10 cellular contexts compared by ENCODE assay signal in the genomic region with DNA sequence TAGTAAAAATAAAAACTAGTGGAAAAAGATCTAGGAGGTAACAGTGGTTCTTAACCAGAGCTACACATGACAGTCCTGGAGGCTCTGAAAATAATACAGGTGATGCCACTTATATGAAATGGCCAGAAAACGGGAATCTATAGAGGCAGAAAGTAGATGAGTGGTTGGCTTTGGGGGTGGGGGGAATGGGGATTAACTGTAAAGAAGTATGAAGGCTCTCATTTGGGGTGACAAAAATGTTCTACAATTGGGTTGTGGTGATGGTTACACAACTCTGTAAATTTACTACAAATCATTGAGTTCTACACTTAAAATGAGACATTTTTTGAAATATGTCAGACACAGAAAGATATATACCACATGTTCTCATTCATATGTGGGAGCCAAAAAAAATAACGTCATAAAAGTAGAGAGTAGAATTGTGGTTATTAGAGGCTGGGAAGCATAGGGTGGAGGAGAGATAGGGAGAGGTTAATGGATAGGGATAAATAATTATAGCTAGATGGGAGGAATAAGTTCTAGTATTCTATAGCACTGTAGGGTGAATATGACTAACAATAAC. TPM values are rescaled to one million over a fixed set of nuclear protein-coding genes. Genes with fewer than 3 reads are reported as not detected.
A peak's percentile ranks its signal among the peaks of the same experiment; 100 is the strongest.
DNase-seq lines count a peak whose midpoint lies in the region; ATAC-seq and TF ChIP-seq lines count a peak whose summit lies in the region.
"Had no signal": no experiment of that assay in that cellular context is flagged by ENCODE, and none has a peak within 500 bp of the region (broad histone marks: within the 10 kb centered on the region; RNA-seq: fewer than 3 reads in every experiment).

No MANE protein-coding gene starts in this region.

- H3K9ac ChIP-seq in mammary epithelial cell (ENCODE audit: insufficient read depth, low read length) = no peak overlapping the region

- dilution Hi-C loops in mammary epithelial cell (cut with HindIII; ENCODE audit: low sequenced_read_pairs) = no loop called here

- in situ Hi-C loops in mammary epithelial cell (cut with MboI; ENCODE audit: low sequenced_read_pairs in 2 of 2) (no loop called here), transverse colon (cut with MboI; ENCODE audit: low pct_ligation_motif_present in 1 of 4, low pct_unique_long_range_greater_than_20kb in 1 of 4, low sequenced_read_pairs in 3 of 4) (no loop called here)

- H3K4me3 ChIP-seq in mammary epithelial cell (replicated peaks in 1 of 3; ENCODE audit: insufficient read depth in 1 of 3, low read depth in 2 of 3, low read length in 3 of 3) (no peak overlapping the region), muscle layer of duodenum (ENCODE audit: low read depth in 1 of 2, low read length in 2 of 2) (no peak overlapping the region), transverse colon (no peak overlapping the region)

- no peak for TF ChIP-seq EP300 in transverse colon (IDR thresholded peaks at IDR 0.05; ENCODE audit: low read depth)

- no peaks in the 10 kb centered on the region for H4K20me1 ChIP-seq in mammary epithelial cell (ENCODE audit: insufficient read depth, low read length)

- intact Hi-C loops in MCF 10A (cut with micrococcal nuclease) (loop anchor here (2.0 kb wide), 1 partner anchor 25 kb away; a partner anchor contains a TSS), mammary epithelial cell (cut with micrococcal nuclease) (loop anchor here (5.0 kb wide), 2 partner anchors 38 to 58 kb away; no protein-coding TSS in a partner anchor), transverse colon (cut with DNase I; ENCODE audit: low total_unique reads) (no loop called here)

- peak overlapping the region; percentile 79 for H3K27ac Mint-ChIP-seq in MCF 10A (ENCODE audit: low read depth, unreplicated experiment)
- H3K27ac Mint-ChIP-seq in central memory CD8-positive, alpha-beta T cell (ENCODE audit: low read depth) = peak overlapping the region; percentile 47

- TF ChIP-seq CTCF in MCF 10A (IDR thresholded peaks at IDR 0.05; ENCODE audit: unreplicated experiment) (no peak), mammary epithelial cell (conservative IDR thresholded peaks at IDR 0.05 in 1 of 2, IDR thresholded peaks at IDR 0.05 in 1 of 2; ENCODE audit: extremely low read depth in 1 of 2, insufficient read depth in 1 of 2, low read depth in 1 of 2, low read length in 2 of 2) (no peak), transverse colon (IDR thresholded peaks at IDR 0.05) (no peak)

- POLR2A ChIA-PET in MCF 10A (lab: Yijun Ruan, JAX) = interaction anchor here (0.6 to 4.0 kb wide), 13 partner anchors 10 to 1508 kb away, joined by 3 to 54 read pairs (median 8); a partner anchor contains a TSS

- TF ChIP-seq POLR2A in transverse colon (IDR thresholded peaks at IDR 0.05) = no peak

- no peak overlapping the region for H3K4me2 ChIP-seq in mammary epithelial cell (ENCODE audit: insufficient read depth, low read depth, low read length)

- no peaks in the 10 kb centered on the region for H3K36me3 ChIP-seq in mammary epithelial cell (ENCODE audit: insufficient read depth, low read length)
- H3K36me3 ChIP-seq in muscle layer of duodenum (ENCODE audit: control insufficient read depth in 1 of 2, insufficient read depth in 2 of 2, low read length in 2 of 2) = no peaks in the 10 kb centered on the region
- H3K36me3 ChIP-seq in transverse colon = no peaks in the 10 kb centered on the region

- H3K4me1 Mint-ChIP-seq in MCF 10A (ENCODE audit: insufficient read depth, unreplicated experiment) = peaks cover 67% of the 10 kb centered on the region
- peaks cover 68% of the 10 kb centered on the region for H3K4me1 Mint-ChIP-seq in central memory CD8-positive, alpha-beta T cell

- H3K27me3 ChIP-seq in mammary epithelial cell (ENCODE audit: insufficient read depth, low read length) (no peaks in the 10 kb centered on the region), muscle layer of duodenum (ENCODE audit: low read depth, low read length) (no peaks in the 10 kb centered on the region), transverse colon (no peaks in the 10 kb centered on the region)

- no peaks in the 10 kb centered on the region for H3K27me3 Mint-ChIP-seq in MCF 10A (ENCODE audit: insufficient read depth, unreplicated experiment)
- H3K27me3 Mint-ChIP-seq in central memory CD8-positive, alpha-beta T cell = no peaks in the 10 kb centered on the region

- peaks cover 5% of the 10 kb centered on the region for H3K36me3 Mint-ChIP-seq in MCF 10A (ENCODE audit: insufficient read depth, unreplicated experiment)
- H3K36me3 Mint-ChIP-seq in central memory CD8-positive, alpha-beta T cell (ENCODE audit: insufficient read depth) = no peaks in the 10 kb centered on the region

- H3K9me3 ChIP-seq in mammary epithelial cell (replicated peaks; ENCODE audit: insufficient read depth, low read length) (no peaks in the 10 kb centered on the region), muscle layer of duodenum (ENCODE audit: control insufficient read depth in 1 of 2, low read length in 2 of 2) (no peaks in the 10 kb centered on the region), transverse colon (no peaks in the 10 kb centered on the region)

- no peak overlapping the region for H2AFZ ChIP-seq in mammary epithelial cell (ENCODE audit: low read depth, low read length)

- H3K79me2 ChIP-seq in mammary epithelial cell (ENCODE audit: insufficient read depth, low read length) = peaks cover 81% of the 10 kb centered on the region

- CTCF ChIA-PET in MCF 10A (lab: Yijun Ruan, JAX) (interaction anchor here (0.6 to 1.5 kb wide), 5 partner anchors 13 to 1255 kb away, joined by 3 to 5 read pairs (median 3); a partner anchor contains a TSS), mammary epithelial cell (lab: Charles Lee; ENCODE audit: low non-redundant PET) (no interaction called here)

- H3K4me3 Mint-ChIP-seq in MCF 10A (ENCODE audit: unreplicated experiment) = peak overlapping the region; percentile 22
- H3K4me3 Mint-ChIP-seq in central memory CD8-positive, alpha-beta T cell = no peak overlapping the region

- H3K9me3 Mint-ChIP-seq in MCF 10A (ENCODE audit: unreplicated experiment) = no peaks in the 10 kb centered on the region
- H3K9me3 Mint-ChIP-seq in central memory CD8-positive, alpha-beta T cell = no peaks in the 10 kb centered on the region

- H3K27ac ChIP-seq in mammary epithelial cell (ENCODE audit: insufficient read depth, low read depth, low read length) = no peak overlapping the region
- peak overlapping the region; percentile 59 for H3K27ac ChIP-seq in muscle layer of duodenum (ENCODE audit: low read length)
- H3K27ac ChIP-seq in transverse colon = peak overlapping the region; percentile 77 to 86 (median 83)

- H3K4me1 ChIP-seq in mammary epithelial cell (ENCODE audit: insufficient read depth, low read length) (peaks cover 47% of the 10 kb centered on the region), muscle layer of duodenum (ENCODE audit: control insufficient read depth in 1 of 2, insufficient read depth in 2 of 2, low read length in 2 of 2) (peaks cover 57 to 70% of the 10 kb centered on the region in 2 donors), transverse colon (peaks cover 59 to 89% (median 74%) of the 10 kb centered on the region in 4 donors)

- 92% methylated on average over 2 of the region's 2 CpGs for WGBS in mammary epithelial cell (ENCODE audit: low coverage, missing lambda C conversion rate)
- 21 to 35% methylated on average over 2 of the region's 2 CpGs for WGBS in transverse colon (ENCODE audit: low coverage in 1 of 2), 2 donors

- ATAC-seq in central memory CD8-positive, alpha-beta T cell (replicated peaks; ENCODE audit: extremely low read depth, poor library complexity, severe bottlenecking) = no peak
- ATAC-seq in HG02870 (IDR thresholded peaks at IDR 0.05; ENCODE audit: unreplicated experiment) (no peak), HG03097 (IDR thresholded peaks at IDR 0.05; ENCODE audit: low FRiP score, unreplicated experiment) (no peak)

- no TSS peak for BruUV-seq in MCF 10A (replicated peaks; lab: Mats Ljungman, UMichigan)
- BruUV-seq in mammary epithelial cell (replicated peaks; lab: Mats Ljungman, UMichigan) = no TSS peak

- DNase-seq in MCF 10A (ENCODE audit: unreplicated experiment) (no peak), mammary epithelial cell (no peak), transverse colon (no peak)
- no peak for DNase-seq in central memory CD8-positive, alpha-beta T cell (ENCODE audit: low spot score in 2 of 2)
- no peak for DNase-seq in activated CD8-positive, alpha-beta memory T cell treated with anti-CD3 and anti-CD28 coated beads, Interleukin-2, amount 50 U/mL, for 48 hours
- DNase-seq: AML-193, MV-4-11 had no signal

RNA-seq across cellular contexts. Expression of a gene that starts 25.7 kb away (rescaled TPM):
- total RNA-seq in MCF 10A (2022) = 50.0 and 52.2 TPM in 2 replicates
- total RNA-seq in mammary epithelial cell = 10 to 100 TPM; 11.2 to 45.5 TPM
- polyA plus RNA-seq in mammary epithelial cell = 10.4 TPM
- polyA minus RNA-seq in mammary epithelial cell = 93.1 TPM
- 100 to 1,000 TPM in 3 of 4 donors, 10 to 100 TPM in 1; 60.9 to 141 (median 102) TPM for total RNA-seq in transverse colon
